In genomic region chr11:117171007-117171647, GRCh38 we compare ENCODE assay signal across 1 cellular context.
TF ChIP-seq lines count a peak whose summit lies in the region.

No MANE protein-coding gene starts in this region.

TF ChIP-seq in HEK293, 187 proteins besides CTCF, POLR2A, EP300 and RAD21 (continued from another document):
- peak; percentile 65; the same call in 1 of the 2 replicates for TF ChIP-seq PRDM10 (tag by site-specific recombination; IDR thresholded peaks at IDR 0.05)
